In the genomic region with DNA sequence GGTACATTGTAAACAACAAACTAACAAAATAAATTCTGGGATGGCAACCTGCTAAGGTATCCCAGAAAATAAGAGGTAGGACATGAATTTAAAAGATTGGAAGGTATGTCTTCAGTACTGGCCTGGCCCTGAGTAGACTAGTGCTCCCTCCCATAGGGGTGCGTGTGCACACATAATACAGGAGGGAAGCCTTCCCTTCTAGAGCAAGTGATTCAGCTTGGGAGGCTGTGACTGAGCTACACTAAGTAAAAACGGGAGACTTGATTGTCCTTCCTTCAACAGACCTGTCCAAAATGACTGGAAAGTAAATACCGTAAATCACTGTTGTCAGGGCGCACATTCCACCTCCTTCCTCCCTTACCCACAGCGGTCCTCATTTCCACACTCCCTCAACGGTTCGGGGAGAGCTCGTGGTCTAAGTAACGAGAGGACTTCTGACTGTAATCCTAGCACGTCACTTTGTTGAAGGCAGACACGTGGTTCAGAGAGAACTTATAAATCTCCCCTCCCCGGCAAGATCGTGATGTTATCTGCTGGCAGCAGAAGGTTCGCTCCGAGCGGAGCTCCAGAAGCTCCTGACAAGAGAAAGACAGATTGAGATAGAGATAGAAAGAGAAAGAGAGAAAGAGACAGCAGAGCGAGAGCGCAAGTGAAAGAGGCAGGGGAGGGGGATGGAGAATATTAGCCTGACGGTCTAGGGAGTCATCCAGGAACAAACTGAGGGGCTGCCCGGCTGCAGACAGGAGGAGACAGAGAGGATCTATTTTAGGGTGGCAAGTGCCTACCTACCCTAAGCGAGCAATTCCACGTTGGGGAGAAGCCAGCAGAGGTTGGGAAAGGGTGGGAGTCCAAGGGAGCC, we compare ENCODE assay signal across 8 cellular contexts. TPM values are rescaled to one million over a fixed set of nuclear protein-coding genes. Genes with fewer than 3 reads are reported as not detected.
A peak's percentile ranks its signal among the peaks of the same experiment; 100 is the strongest.
DNase-seq lines count a peak whose midpoint lies in the region; ATAC-seq, FAIRE-seq and TF ChIP-seq lines count a peak whose summit lies in the region.

A gene (plus strand): TSS at position 523 of the 859 bp plus-strand sequence. CDS start 1,366 bp downstream, outside the sequence.

- H3K9me3 ChIP-seq in CD8-positive, alpha-beta memory T cell (ENCODE audit: low read length), result no peaks in the 10 kb centered on the region
- H3K9me3 ChIP-seq in keratinocyte (ENCODE audit: control insufficient read depth, low read depth, low read length) (no peaks in the 10 kb centered on the region), smooth muscle cell (replicated peaks; ENCODE audit: low read depth) (no peaks in the 10 kb centered on the region)

- H3K27ac ChIP-seq in CD8-positive, alpha-beta memory T cell (ENCODE audit: low read depth, low read length), result no peak within 1 kb of the TSS
- H3K27ac ChIP-seq in keratinocyte (ENCODE audit: control insufficient read depth, insufficient read depth, low read length), result peak within 1 kb of the TSS; percentile 86
- peak within 1 kb of the TSS; percentile 66 for H3K27ac ChIP-seq in smooth muscle cell (ENCODE audit: low read depth)

- 5% methylated on average over 22 of the region's 22 CpGs for WGBS in smooth muscle cell (ENCODE audit: low lambda C conversion rate)

- H3K27me3 Mint-ChIP-seq in CD8-positive, alpha-beta memory T cell, result peaks cover 5 to 25% of the 10 kb centered on the region in 2 donors

- CTCF ChIA-PET in CD8-positive, alpha-beta memory T cell (lab: Charles Lee), result no interaction called here

- H3K9me1 ChIP-seq in keratinocyte (ENCODE audit: control insufficient read depth, extremely low read depth, insufficient read depth, low read length), result no peaks in the 10 kb centered on the region

- H3K36me3 Mint-ChIP-seq in CD8-positive, alpha-beta memory T cell, result peaks cover 0 to 5% (median 4%) of the 10 kb centered on the region in 3 donors

- peak within 1 kb of the TSS; percentile 61 for H3K4me3 ChIP-seq in CD8-positive, alpha-beta memory T cell (ENCODE audit: low read length)
- peak within 1 kb of the TSS; percentile 67 to 100 (median 93) for H3K4me3 ChIP-seq in keratinocyte (ENCODE audit: control insufficient read depth in 2 of 3, extremely low read depth in 1 of 3, insufficient read depth in 2 of 3, low read depth in 1 of 3, low read length in 3 of 3)
- peak within 1 kb of the TSS; percentile 65 for H3K4me3 ChIP-seq in smooth muscle cell

- H4K20me1 ChIP-seq in keratinocyte (ENCODE audit: control insufficient read depth, extremely low read depth, insufficient read depth, low read length) (no peaks in the 10 kb centered on the region), smooth muscle cell (ENCODE audit: low read depth) (no peaks in the 10 kb centered on the region)

- H3K9ac ChIP-seq in keratinocyte (ENCODE audit: control insufficient read depth, extremely low read depth, insufficient read depth, low read length) (peak within 1 kb of the TSS; percentile 96), smooth muscle cell (ENCODE audit: low read depth) (peak within 1 kb of the TSS; percentile 69)

- DNase-seq in CD8-positive, alpha-beta memory T cell, result no peak
- DNase-seq in OCI-M1 (lab: John Stamatoyannopoulos, UW), result peak; percentile 79
- DNase-seq in cerebellum (ENCODE audit: low spot score), result peak; percentile 15
- DNase-seq in keratinocyte (ENCODE audit: low read depth, low spot score), result no peak
- DNase-seq in smooth muscle cell (lab: John Stamatoyannopoulos, UW; ENCODE audit: unreplicated experiment), result no peak
- no peak for DNase-seq in activated gamma-delta T cell (lab: John Stamatoyannopoulos, UW)

- H3K27ac Mint-ChIP-seq in CD8-positive, alpha-beta memory T cell, result peak within 1 kb of the TSS in 7 of 8 donors; percentile 5 to 76 (median 40)

- H2AFZ ChIP-seq in keratinocyte (ENCODE audit: control insufficient read depth, low read length) (peak within 1 kb of the TSS; percentile 58), smooth muscle cell (ENCODE audit: low read depth) (peak within 1 kb of the TSS; percentile 69)

- H3K4me1 ChIP-seq in CD8-positive, alpha-beta memory T cell (ENCODE audit: insufficient read depth, low read length), result peaks cover 26% of the 10 kb centered on the region
- H3K4me1 ChIP-seq in keratinocyte (ENCODE audit: control insufficient read depth, extremely low read depth, insufficient read depth, low read length), result peaks cover 13% of the 10 kb centered on the region
- H3K4me1 ChIP-seq in smooth muscle cell (ENCODE audit: low read depth), result no peaks in the 10 kb centered on the region

- POLR2A ChIA-PET in CD8-positive, alpha-beta memory T cell (lab: Charles Lee), result no interaction called here

- dilution Hi-C loops in keratinocyte (cut with MboI; ENCODE audit: extremely low pct_ligation_motif_present, low sequenced_read_pairs), result no loop called here

- H3K4me2 ChIP-seq in keratinocyte (ENCODE audit: control insufficient read depth, extremely low read depth, insufficient read depth, low read depth, low read length), result peak within 1 kb of the TSS; percentile 86
- peak within 1 kb of the TSS; percentile 95 for H3K4me2 ChIP-seq in smooth muscle cell

- ATAC-seq in GM19328 (IDR thresholded peaks at IDR 0.05; ENCODE audit: unreplicated experiment), result peak; percentile 31
- peak; percentile 33 for ATAC-seq in HG03342 (IDR thresholded peaks at IDR 0.05; ENCODE audit: unreplicated experiment)

- FAIRE-seq in keratinocyte (lab: Jason Lieb, UNC), result peak; percentile 63

- no peaks in the 10 kb centered on the region for H3K9me3 Mint-ChIP-seq in CD8-positive, alpha-beta memory T cell

- H3F3A ChIP-seq in smooth muscle cell (ENCODE audit: low read depth), result peaks cover 12% of the 10 kb centered on the region

- peaks cover 5% of the 10 kb centered on the region for H3K27me3 ChIP-seq in CD8-positive, alpha-beta memory T cell (ENCODE audit: insufficient read depth, low read length, poor library complexity, severe bottlenecking)
- H3K27me3 ChIP-seq in keratinocyte (ENCODE audit: control insufficient read depth, extremely low read depth, insufficient read depth, low read length) (no peaks in the 10 kb centered on the region), smooth muscle cell (ENCODE audit: low read depth) (no peaks in the 10 kb centered on the region)

- no peak within 1 kb of the TSS for H3K4me3 Mint-ChIP-seq in CD8-positive, alpha-beta memory T cell

- no peaks in the 10 kb centered on the region for H3K36me3 ChIP-seq in CD8-positive, alpha-beta memory T cell (ENCODE audit: insufficient read depth, low read length)
- H3K36me3 ChIP-seq in keratinocyte (ENCODE audit: control insufficient read depth in 2 of 2, extremely low read depth in 1 of 2, insufficient read depth in 2 of 2, low read length in 2 of 2) (no peaks in the 10 kb centered on the region), smooth muscle cell (ENCODE audit: low read depth) (no peaks in the 10 kb centered on the region)

- peaks cover 21 to 37% (median 22%) of the 10 kb centered on the region in 3 donors for H3K4me1 Mint-ChIP-seq in CD8-positive, alpha-beta memory T cell

- H3K79me2 ChIP-seq in keratinocyte (ENCODE audit: control insufficient read depth, insufficient read depth, low read length) (peaks cover 44% of the 10 kb centered on the region), smooth muscle cell (ENCODE audit: low read depth) (peaks cover 18% of the 10 kb centered on the region)

- no peak for TF ChIP-seq CTCF in keratinocyte (optimal IDR thresholded peaks at IDR 0.05 in 1 of 3, IDR thresholded peaks at IDR 0.05 in 1 of 3, conservative IDR thresholded peaks at IDR 0.05 in 1 of 3; ENCODE audit: extremely low read depth in 1 of 3, insufficient read depth in 2 of 3, low read length in 3 of 3)
- TF ChIP-seq CTCF in smooth muscle cell (IDR thresholded peaks at IDR 0.05; ENCODE audit: borderline replicate concordance, insufficient read depth, poor library complexity, severe bottlenecking), result no peak

RNA-seq across cellular contexts. Expression of the gene that starts here (rescaled TPM):
- not detected for total RNA-seq in CD8-positive, alpha-beta memory T cell
- polyA plus RNA-seq in CD8-positive, alpha-beta memory T cell, result not detected
- total RNA-seq in cerebellum (28.1 TPM), smooth muscle cell (63.3 and 76.5 TPM in 2 replicates)
- polyA plus RNA-seq in keratinocyte (9.0 to 22.3 TPM (median 21.5 TPM) in 3 replicates), smooth muscle cell (25.6 and 29.1 TPM in 2 replicates)
- polyA plus RNA-seq in keratinocyte (2011; ENCODE audit: low read depth), result 9.1 TPM
- polyA plus RNA-seq in keratinocyte (2011; cell fraction: cytosol; rRNA removed), result 5.8 and 10.0 TPM in 2 replicates
- 28.8 and 34.4 TPM in 2 replicates for polyA plus RNA-seq in keratinocyte (2011; cell fraction: nucleus; rRNA removed)
- polyA plus RNA-seq in keratinocyte (2012; ENCODE audit: low replicate concordance), result 4.6 and 22.6 TPM in 2 replicates
- 5.6 to 20.8 TPM (median 12.4 TPM) in 3 replicates for polyA minus RNA-seq in keratinocyte
- 10.0 TPM for polyA minus RNA-seq in keratinocyte (2011; cell fraction: cytosol; rRNA and poly(A)+ RNA removed)
- 24.4 and 70.7 TPM in 2 replicates for polyA minus RNA-seq in keratinocyte (2011; cell fraction: nucleus; rRNA and poly(A)+ RNA removed)

Comparison
In these comparisons a context has a peak if more than half of its experiments do, and no peak if none do; other contexts are left out.
1. RNA of the gene that starts here (total RNA-seq): 63.3 to 76.5 TPM in smooth muscle cell and 28.1 TPM in cerebellum (single experiment); not detected in CD8-positive, alpha-beta memory T cell; every median in the first group is over 10 times any median in the second.
2. DNase-seq: peak in OCI-M1 (single experiment) and cerebellum (single experiment); none in CD8-positive, alpha-beta memory T cell (0 of 5), keratinocyte (single experiment), smooth muscle cell (single experiment) and activated gamma-delta T cell (single experiment).
3. Peak in every context shown above with its lines, with median percentiles within 50 percentile points of each other: H3K4me3 ChIP-seq.